ENCODE assay signal across 24 cellular contexts in the genomic region with DNA sequence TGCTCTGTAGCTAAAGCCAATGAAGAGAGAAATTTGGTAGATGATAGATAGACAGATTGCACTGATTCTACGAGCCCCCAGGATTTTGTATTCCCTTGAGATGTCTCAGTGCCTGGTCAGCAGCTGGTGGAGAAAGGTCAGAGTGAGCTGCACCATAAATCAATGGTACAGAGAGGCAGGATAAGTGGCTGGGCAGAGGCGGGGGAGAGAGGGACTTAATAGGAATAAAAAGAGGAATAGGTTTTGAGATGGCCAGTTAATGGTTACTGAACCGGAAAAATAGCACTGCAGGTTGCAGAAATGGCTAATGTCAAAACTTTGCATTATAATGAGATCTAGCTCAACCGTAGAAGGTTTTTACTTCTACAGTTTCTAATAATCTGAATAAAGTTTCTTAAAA. TPM values are rescaled to one million over a fixed set of nuclear protein-coding genes. Genes with fewer than 3 reads are reported as not detected.
DNase-seq lines count a peak whose midpoint lies in the region; ATAC-seq and TF ChIP-seq lines count a peak whose summit lies in the region.
"Had no signal": no experiment of that assay in that cellular context is flagged by ENCODE, and none has a peak within 500 bp of the region (broad histone marks: within the 10 kb centered on the region; RNA-seq: fewer than 3 reads in every experiment).

No MANE protein-coding gene starts in this region.

- H2AFZ ChIP-seq in GM23338 = no peak overlapping the region

- no peak for ATAC-seq in memory B cell (ENCODE audit: low read depth)
- ATAC-seq in HG03432 (IDR thresholded peaks at IDR 0.05; ENCODE audit: unreplicated experiment) = no peak
- ATAC-seq in GM23338 = no peak
- ATAC-seq: activated CD4-positive, alpha-beta T cell treated with anti-CD3 and anti-CD28 coated beads for 36 hours; lower lobe of right lung; psoas muscle; stimulated activated naive B cell treated with anti-CD40 and anti-IgM and Interleukin-4, amounts not matched to agents 10 μg/mL and 1 μg/mL and 100 μg/mL, for 72 hours had no signal

- H3K4me1 ChIP-seq in GM23338 (ENCODE audit: insufficient read depth) = no peaks in the 10 kb centered on the region
- H3K4me1 ChIP-seq: psoas muscle, testis had no signal

- H3K36me3 Mint-ChIP-seq in Calu3 (ENCODE audit: insufficient read depth, unreplicated experiment) = no peaks in the 10 kb centered on the region
- H3K36me3 Mint-ChIP-seq in memory B cell = peaks cover 30% of the 10 kb centered on the region
- H3K36me3 Mint-ChIP-seq in GM23338 (ENCODE audit: low read depth) = peaks cover 6% of the 10 kb centered on the region; the same call in 2 of the 3 replicates

- H3K27me3 Mint-ChIP-seq in Calu3 (ENCODE audit: unreplicated experiment) (no peaks in the 10 kb centered on the region), memory B cell (no peaks in the 10 kb centered on the region), GM23338 (ENCODE audit: insufficient read depth, low read depth, poor library complexity) (peaks cover 2% of the 10 kb centered on the region)
- H3K27me3 Mint-ChIP-seq: activated CD4-positive, alpha-beta T cell treated with anti-CD3 and anti-CD28 coated beads for 36 hours; activated naive CD8-positive, alpha-beta T cell; CD4-positive, CD25-positive, alpha-beta regulatory T cell; stimulated activated naive B cell treated with anti-CD40 and anti-IgM and Interleukin-4, amounts not matched to agents 10 μg/mL and 1 μg/mL and 100 μg/mL, for 72 hours had no signal

- no peak for TF ChIP-seq CTCF in Calu3 (IDR thresholded peaks at IDR 0.05; ENCODE audit: unreplicated experiment)
- TF ChIP-seq CTCF in GM23338 (conservative IDR thresholded peaks at IDR 0.05; ENCODE audit: low read depth in 2 of 2) = no peak

- H3K4me1 Mint-ChIP-seq in Calu3 (ENCODE audit: low read depth, unreplicated experiment) (peaks cover 48% of the 10 kb centered on the region), memory B cell (peaks cover 14% of the 10 kb centered on the region), GM23338 (peaks cover 6% of the 10 kb centered on the region)
- H3K4me1 Mint-ChIP-seq: activated CD4-positive, alpha-beta T cell treated with anti-CD3 and anti-CD28 coated beads for 36 hours had no signal

- H4K20me1 ChIP-seq in GM23338 (replicated peaks; ENCODE audit: insufficient read depth) = no peaks in the 10 kb centered on the region

- peak overlapping the region; percentile 2 for H3K27ac Mint-ChIP-seq in Calu3 (ENCODE audit: unreplicated experiment)
- peak overlapping the region; percentile 13 for H3K27ac Mint-ChIP-seq in memory B cell
- no peak overlapping the region for H3K27ac Mint-ChIP-seq in GM23338
- H3K27ac Mint-ChIP-seq: activated CD4-positive, alpha-beta T cell treated with anti-CD3 and anti-CD28 coated beads for 36 hours; activated naive CD8-positive, alpha-beta T cell; activated T-helper 1 cell treated with anti-CD3 and anti-CD28 coated beads, Interleukin-12 subunit alpha, Interleukin-12 subunit beta, Interleukin-2, Interleukin-4 antibody, amounts not matched to agents 30 ng/mL and 10 ng/mL and 1 ng/mL, durations not matched to agents 14 hours and 24 hours and 36 hours; CD4-positive, CD25-positive, alpha-beta regulatory T cell; HFFc6; stimulated activated naive B cell treated with anti-CD40 and anti-IgM and Interleukin-4, amounts not matched to agents 10 μg/mL and 1 μg/mL and 100 μg/mL, for 72 hours had no signal

- no peaks in the 10 kb centered on the region for H3K9me2 ChIP-seq in GM23338 (ENCODE audit: insufficient read depth)

- no peaks in the 10 kb centered on the region for H3F3A ChIP-seq in GM23338 (replicated peaks; ENCODE audit: low read depth)

- H3K4me2 ChIP-seq in GM23338 = no peak overlapping the region
- H3K4me2 ChIP-seq: smooth muscle cell had no signal

- H3K4me3 Mint-ChIP-seq in Calu3 (ENCODE audit: low read depth, unreplicated experiment) (no peak overlapping the region), memory B cell (no peak overlapping the region), GM23338 (no peak overlapping the region)
- H3K4me3 Mint-ChIP-seq: activated CD4-positive, alpha-beta T cell treated with anti-CD3 and anti-CD28 coated beads for 36 hours; activated naive CD8-positive, alpha-beta T cell; activated T-helper 1 cell treated with anti-CD3 and anti-CD28 coated beads, Interleukin-12 subunit alpha, Interleukin-12 subunit beta, Interleukin-2, Interleukin-4 antibody, amounts not matched to agents 30 ng/mL and 10 ng/mL and 1 ng/mL, durations not matched to agents 14 hours and 24 hours and 36 hours; CD4-positive, CD25-positive, alpha-beta regulatory T cell; HFFc6 had no signal

- DNase-seq in Calu3 = no peak
- peak; percentile 6 for DNase-seq in HEK293T (ENCODE audit: extremely low spot score)
- DNase-seq in SHP77 treated with DMSO at 0.1 percent for 48 hours (lab: John Stamatoyannopoulos, UW) = peak; percentile 9
- DNase-seq in memory B cell (ENCODE audit: low spot score in 2 of 2) = no peak
- DNase-seq in head of caudate nucleus = no peak
- no peak for DNase-seq in activated CD4-positive, alpha-beta T cell treated with anti-CD3 and anti-CD28 coated beads, Interleukin-2, amount 50 U/mL, for 4 hours
- no peak for DNase-seq in GM23338 (ENCODE audit: low spot score)
- DNase-seq: activated CD4-positive, alpha-beta T cell treated with anti-CD3 and anti-CD28 coated beads for 36 hours; CD4-positive, CD25-positive, alpha-beta regulatory T cell; central memory CD4-positive, alpha-beta T cell; GF-D8; HFFc6; KG1; lower lobe of right lung; NCI-H1930; NCI-H446 treated with DMSO at 0.1 percent for 48 hours; psoas muscle; stimulated activated naive B cell treated with anti-CD40 and anti-IgM and Interleukin-4, amounts not matched to agents 10 μg/mL and 1 μg/mL and 100 μg/mL, for 72 hours; testis had no signal

- POLR2A ChIA-PET in HEK293T (lab: Yijun Ruan, JAX) = no interaction called here

- CTCF ChIA-PET in Calu3 (lab: Charles Lee) = no interaction called here
- CTCF ChIA-PET in HEK293T (lab: Yijun Ruan, JAX) = interaction anchor here (1.0 kb wide), 1 partner anchor 46 kb away, joined by 3 read pairs; no protein-coding TSS in a partner anchor

- H3K27me3 ChIP-seq in GM23338 (ENCODE audit: insufficient read depth) = no peaks in the 10 kb centered on the region
- H3K27me3 ChIP-seq: testis had no signal

- H3K79me2 ChIP-seq in GM23338 (replicated peaks; ENCODE audit: insufficient read depth) = no peaks in the 10 kb centered on the region

- no TSS peak for BruUV-seq in Calu3 (replicated peaks; lab: Mats Ljungman, UMichigan)

- H3K36me3 ChIP-seq in GM23338 (ENCODE audit: insufficient read depth) = no peaks in the 10 kb centered on the region
- H3K36me3 ChIP-seq: lower lobe of right lung had no signal

- H3K9me3 Mint-ChIP-seq in Calu3 (ENCODE audit: low read depth, unreplicated experiment) (peaks cover 15% of the 10 kb centered on the region), memory B cell (peaks cover 6% of the 10 kb centered on the region), GM23338 (peaks cover 9% of the 10 kb centered on the region; the same call in 1 of the 3 replicates)
- H3K9me3 Mint-ChIP-seq: HFFc6 had no signal

- no peak overlapping the region for H3K27ac ChIP-seq in GM23338 (ENCODE audit: low read depth)
- H3K27ac ChIP-seq: lower lobe of right lung, psoas muscle, RWPE1, testis had no signal

- H3K4me3 ChIP-seq in GM23338 = no peak overlapping the region
- H3K4me3 ChIP-seq: lower lobe of right lung, psoas muscle, smooth muscle cell, testis had no signal

- intact Hi-C loops in Calu3 (cut with micrococcal nuclease; ENCODE audit: unreplicated experiment) = loop anchor here (5.0 kb wide), 1 partner anchor 47 kb away; the partner anchor contains the start of gene SLC12A2
- intact Hi-C loops in head of caudate nucleus (cut with DNase I) = no loop called here

TF ChIP-seq in HEK293T, 16 proteins besides CTCF, POLR2A, EP300 and RAD21:
- TF ChIP-seq TARDBP (IDR thresholded peaks at IDR 0.05) = no peak
- TF ChIP-seq, protein P1, sequence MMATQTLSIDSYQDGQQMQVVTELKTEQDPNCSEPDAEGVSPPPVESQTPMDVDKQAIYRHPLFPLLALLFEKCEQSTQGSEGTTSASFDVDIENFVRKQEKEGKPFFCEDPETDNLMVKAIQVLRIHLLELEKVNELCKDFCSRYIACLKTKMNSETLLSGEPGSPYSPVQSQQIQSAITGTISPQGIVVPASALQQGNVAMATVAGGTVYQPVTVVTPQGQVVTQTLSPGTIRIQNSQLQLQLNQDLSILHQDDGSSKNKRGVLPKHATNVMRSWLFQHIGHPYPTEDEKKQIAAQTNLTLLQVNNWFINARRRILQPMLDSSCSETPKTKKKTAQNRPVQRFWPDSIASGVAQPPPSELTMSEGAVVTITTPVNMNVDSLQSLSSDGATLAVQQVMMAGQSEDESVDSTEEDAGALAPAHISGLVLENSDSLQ (IDR thresholded peaks at IDR 0.05) = peak; percentile 73
- TF ChIP-seq FOXK2 (IDR thresholded peaks at IDR 0.05) = no peak

TF ChIP-seq in GM23338, 12 proteins besides CTCF, POLR2A, EP300 and RAD21:
- TF ChIP-seq POLR2AphosphoS5 (IDR thresholded peaks at IDR 0.05; ENCODE audit: low read depth) = no peak
- TF ChIP-seq ZNF331 (CRISPR knock-in tag; IDR thresholded peaks at IDR 0.05; ENCODE audit: low read depth) = no peak
- TF ChIP-seq ZNF114 (CRISPR knock-in tag; IDR thresholded peaks at IDR 0.05) = no peak
- no peak for TF ChIP-seq NANOG (IDR thresholded peaks at IDR 0.05; ENCODE audit: borderline replicate concordance)

RNA-seq across cellular contexts. Expression of gene SLC12A2, which starts 47.9 kb away (rescaled TPM):
- total RNA-seq in Calu3 (2022) = 393 and 576 TPM in 2 replicates
- total RNA-seq in GM23338 (2014; rRNA removed; shearing (Covaris generic)) = 17.2 and 21.3 TPM in 2 replicates
- 6.1 and 8.1 TPM in 2 replicates for polyA plus RNA-seq in GM23338 (2016; fragmentation: Nextera tagmentation; extraction: Ambion mirVana)

Comparison
In these comparisons a context has a peak if more than half of its experiments do, and no peak if none do; other contexts are left out.
1. DNase-seq: peak in HEK293T (single experiment) and SHP77 treated with DMSO at 0.1 percent for 48 hours (single experiment); none in Calu3 (single experiment), memory B cell (0 of 2), head of caudate nucleus (0 of 42), activated CD4-positive, alpha-beta T cell treated with anti-CD3 and anti-CD28 coated beads, Interleukin-2, amount 50 U/mL, for 4 hours (0 of 2) and GM23338 (single experiment).
2. RNA of gene SLC12A2, which starts 47.9 kb away (total RNA-seq): 393 to 576 TPM in Calu3; 17.2 to 21.3 TPM in GM23338; every median in the first group is over 10 times any median in the second.